ENCODE assay signal across 23 cellular contexts in the genomic region with DNA sequence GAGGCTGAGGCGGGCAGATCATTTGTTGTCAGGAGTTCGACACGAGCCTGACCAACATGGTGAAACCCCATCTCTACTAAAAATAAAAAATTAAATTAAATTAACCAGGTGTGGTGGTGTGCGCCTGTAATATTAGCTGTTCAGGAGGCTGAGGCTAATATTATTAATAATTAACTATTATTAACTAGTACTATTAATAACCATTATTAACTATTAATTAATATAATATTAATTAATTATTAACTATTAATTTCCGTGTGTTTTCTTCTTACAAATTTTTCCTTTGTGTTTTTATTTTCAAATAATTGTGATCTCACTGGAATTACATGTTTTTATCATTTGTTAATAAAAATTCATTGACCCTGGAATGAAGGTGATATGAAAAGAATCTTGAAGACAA.
DNase-seq lines count a peak whose midpoint lies in the region; ATAC-seq, FAIRE-seq and TF ChIP-seq lines count a peak whose summit lies in the region.
"Had no signal": no experiment of that assay in that cellular context is flagged by ENCODE, and none has a peak within 500 bp of the region (broad histone marks: within the 10 kb centered on the region; RNA-seq: fewer than 3 reads in every experiment).

No MANE protein-coding gene starts in this region.

- intact Hi-C loops in kidney (cut with DNase I), result no loop called here

- CTCF ChIA-PET in WTC11 (lab: Charles Lee), result interaction anchor here (1.1 kb wide), 1 partner anchor 39 kb away, joined by 3 read pairs; no protein-coding TSS in a partner anchor

- H3K4me1 Mint-ChIP-seq in WTC11, result peaks cover 43% of the 10 kb centered on the region
- H3K4me1 Mint-ChIP-seq: B cell had no signal

- POLR2A ChIA-PET in WTC11 (lab: Charles Lee), result no interaction called here

- H3K4me3 Mint-ChIP-seq in WTC11, result no peak overlapping the region
- H3K4me3 Mint-ChIP-seq: B cell; CD4-positive, alpha-beta T cell; CD8-positive, alpha-beta T cell had no signal

- H3K9ac ChIP-seq in kidney (ENCODE audit: low read length in 2 of 2), result no peak overlapping the region
- H3K9ac ChIP-seq: BLaER1 treated with 17β-estradiol and CSF1 and Interleukin-3, amounts not matched to agents 10 nM and 100 nM had no signal

- H3K9me3 ChIP-seq in kidney (ENCODE audit: control insufficient read depth in 1 of 2, low read length in 2 of 2), result no peaks in the 10 kb centered on the region
- H3K9me3 ChIP-seq: BLaER1 treated with 17β-estradiol and CSF1 and Interleukin-3, amounts not matched to agents 10 nM and 100 nM; Caco-2 had no signal

- FAIRE-seq in endometrium (lab: Jason Lieb, UNC), result peak; percentile 21
- FAIRE-seq in kidney (lab: Jason Lieb, UNC), result peak; percentile 57
- FAIRE-seq: A204.1, D721Med, G401.6, GM12891, GM19239 had no signal

- no peak overlapping the region for H3K27ac Mint-ChIP-seq in WTC11
- H3K27ac Mint-ChIP-seq: B cell; CD4-positive, alpha-beta T cell; CD8-positive, alpha-beta T cell had no signal

- DNase-seq in WTC11 (ENCODE audit: low spot score), result no peak
- DNase-seq in kidney, result no peak
- no peak for DNase-seq in omental fat pad (ENCODE audit: low spot score)
- no peak for DNase-seq in AG20443 (ENCODE audit: low spot score)
- DNase-seq: 8988T; ACHN; AML-193; Caco-2; Calu3; CD4-positive, alpha-beta T cell; CD8-positive, alpha-beta T cell; DMS79 treated with DMSO at 0.1 percent for 48 hours; GF-D8 had no signal

- no peak for ATAC-seq in WTC11
- no peak for ATAC-seq in GM19328 (IDR thresholded peaks at IDR 0.05; ENCODE audit: unreplicated experiment)
- ATAC-seq in omental fat pad (ENCODE audit: low FRiP score), result no peak
- ATAC-seq: CD8-positive, alpha-beta T cell had no signal

- H3K4me3 ChIP-seq in kidney (ENCODE audit: low read length in 2 of 2), result no peak overlapping the region
- H3K4me3 ChIP-seq: BLaER1 treated with 17β-estradiol and CSF1 and Interleukin-3, amounts not matched to agents 10 nM and 100 nM had no signal

- TF ChIP-seq CTCF in WTC11 (IDR thresholded peaks at IDR 0.05) (no peak), kidney (IDR thresholded peaks at IDR 0.05; ENCODE audit: borderline replicate concordance, extremely low read depth, insufficient read depth) (no peak), omental fat pad (IDR thresholded peaks at IDR 0.05) (no peak)

- peaks cover 5% of the 10 kb centered on the region for H3K36me3 Mint-ChIP-seq in WTC11
- H3K36me3 Mint-ChIP-seq: CD8-positive, alpha-beta T cell had no signal

- H3K27me3 Mint-ChIP-seq in WTC11 (ENCODE audit: low read depth), result no peaks in the 10 kb centered on the region
- H3K27me3 Mint-ChIP-seq: B cell; CD4-positive, alpha-beta T cell had no signal

- no peak overlapping the region for H3K27ac ChIP-seq in kidney (ENCODE audit: low read depth in 2 of 2, low read length in 2 of 2)
- H3K27ac ChIP-seq: BLaER1 treated with 17β-estradiol and CSF1 and Interleukin-3, amounts not matched to agents 10 nM and 100 nM; C4-2B had no signal

- H3K36me3 ChIP-seq in kidney (ENCODE audit: control insufficient read depth in 1 of 2, insufficient read depth in 2 of 2, low read length in 2 of 2), result no peaks in the 10 kb centered on the region
- H3K36me3 ChIP-seq: BLaER1 treated with 17β-estradiol and CSF1 and Interleukin-3, amounts not matched to agents 10 nM and 100 nM had no signal

- H3K4me1 ChIP-seq in kidney (ENCODE audit: control insufficient read depth in 1 of 2, insufficient read depth in 1 of 2, low read depth in 1 of 2, low read length in 2 of 2), result no peaks in the 10 kb centered on the region
- H3K4me1 ChIP-seq: BLaER1 treated with 17β-estradiol and CSF1 and Interleukin-3, amounts not matched to agents 10 nM and 100 nM; Caco-2 had no signal

- peaks cover 9% of the 10 kb centered on the region for H3K9me3 Mint-ChIP-seq in WTC11

TF ChIP-seq in WTC11, 78 proteins besides CTCF, POLR2A, EP300 and RAD21:
- TF ChIP-seq EMX1 (CRISPR knock-in tag; IDR thresholded peaks at IDR 0.05) (no peak), RELA (CRISPR knock-in tag; IDR thresholded peaks at IDR 0.05; ENCODE audit: borderline replicate concordance) (no peak), JAZF1 (CRISPR knock-in tag; IDR thresholded peaks at IDR 0.05) (no peak), HMGA2 (CRISPR knock-in tag; IDR thresholded peaks at IDR 0.05) (peak; percentile 97), ZNF317 (CRISPR knock-in tag; IDR thresholded peaks at IDR 0.05; ENCODE audit: borderline replicate concordance, low read depth) (no peak)
TF ChIP-seq in WTC11: peak in this region for 1.
